Comparison of ENCODE assay signal across 9 cellular contexts in genomic region chr2:179031731-179032408, GRCh38.
DNase-seq lines count a peak whose midpoint lies in the region; ATAC-seq lines count a peak whose summit lies in the region.
"Had no signal": no experiment of that assay in that cellular context is flagged by ENCODE, and none has a peak within 500 bp of the region (broad histone marks: within the 10 kb centered on the region; RNA-seq: fewer than 3 reads in every experiment).

No MANE protein-coding gene starts in this region.

- H3K36me3 Mint-ChIP-seq in activated naive CD8-positive, alpha-beta T cell, result peaks cover 29% of the 10 kb centered on the region
- peaks cover 16 to 21% of the 10 kb centered on the region in 2 donors for H3K36me3 Mint-ChIP-seq in stimulated activated naive B cell treated with anti-CD40 and anti-IgM and Interleukin-4, amounts not matched to agents 10 μg/mL and 1 μg/mL and 100 μg/mL, for 72 hours

- H3K27me3 Mint-ChIP-seq in activated naive CD8-positive, alpha-beta T cell, result no peaks in the 10 kb centered on the region
- no peaks in the 10 kb centered on the region for H3K27me3 Mint-ChIP-seq in stimulated activated naive B cell treated with anti-CD40 and anti-IgM and Interleukin-4, amounts not matched to agents 10 μg/mL and 1 μg/mL and 100 μg/mL, for 72 hours

- peak; percentile 42 for DNase-seq in ELR (ENCODE audit: low read depth)
- no peak for DNase-seq in stimulated activated naive B cell treated with anti-CD40 and anti-IgM and Interleukin-4, amounts not matched to agents 10 μg/mL and 1 μg/mL and 100 μg/mL, for 72 hours
- DNase-seq in NCI-H524 treated with DMSO at 0.1 percent for 48 hours (lab: John Stamatoyannopoulos, UW), result no peak
- DNase-seq in NCI-H774 (lab: John Stamatoyannopoulos, UW), result no peak
- DNase-seq in effector CD4-positive, alpha-beta T cell, result no peak

- peak; percentile 99 for ATAC-seq in GM19468 (IDR thresholded peaks at IDR 0.05; ENCODE audit: extremely low read depth, unreplicated experiment)
- peak; percentile 97 for ATAC-seq in HG03520 (IDR thresholded peaks at IDR 0.05; ENCODE audit: unreplicated experiment)
- ATAC-seq in stimulated activated naive B cell treated with anti-CD40 and anti-IgM and Interleukin-4, amounts not matched to agents 10 μg/mL and 1 μg/mL and 100 μg/mL, for 72 hours (replicated peaks), result peak; percentile 93 to 95
- ATAC-seq: Panc1 had no signal

- H3K9me3 Mint-ChIP-seq in activated naive CD8-positive, alpha-beta T cell (ENCODE audit: low read depth), result peaks cover 12% of the 10 kb centered on the region
- peaks cover 14 to 17% of the 10 kb centered on the region in 2 donors for H3K9me3 Mint-ChIP-seq in stimulated activated naive B cell treated with anti-CD40 and anti-IgM and Interleukin-4, amounts not matched to agents 10 μg/mL and 1 μg/mL and 100 μg/mL, for 72 hours

- peak overlapping the region; percentile 79 for H3K4me3 Mint-ChIP-seq in activated naive CD8-positive, alpha-beta T cell
- peak overlapping the region; percentile 70 to 82 for H3K4me3 Mint-ChIP-seq in stimulated activated naive B cell treated with anti-CD40 and anti-IgM and Interleukin-4, amounts not matched to agents 10 μg/mL and 1 μg/mL and 100 μg/mL, for 72 hours

- peak overlapping the region; percentile 97 for H3K27ac Mint-ChIP-seq in activated naive CD8-positive, alpha-beta T cell
- peak overlapping the region; percentile 89 for H3K27ac Mint-ChIP-seq in stimulated activated naive B cell treated with anti-CD40 and anti-IgM and Interleukin-4, amounts not matched to agents 10 μg/mL and 1 μg/mL and 100 μg/mL, for 72 hours

- H3K4me1 Mint-ChIP-seq in activated naive CD8-positive, alpha-beta T cell (ENCODE audit: low read depth), result peaks cover 43% of the 10 kb centered on the region
- peaks cover 11 to 26% of the 10 kb centered on the region in 2 donors for H3K4me1 Mint-ChIP-seq in stimulated activated naive B cell treated with anti-CD40 and anti-IgM and Interleukin-4, amounts not matched to agents 10 μg/mL and 1 μg/mL and 100 μg/mL, for 72 hours
